ENCODE assay signal across 8 cellular contexts in genomic region chr17:61928101-61928436, GRCh38. TPM values are rescaled to one million over a fixed set of nuclear protein-coding genes. Genes with fewer than 3 reads are reported as not detected.
DNase-seq lines count a peak whose midpoint lies in the region; ATAC-seq, FAIRE-seq and TF ChIP-seq lines count a peak whose summit lies in the region.

No MANE protein-coding gene starts in this region.

- no peak for TF ChIP-seq CTCF in VCaP (conservative IDR thresholded peaks at IDR 0.05)

- no peak for ATAC-seq in GM19035 (IDR thresholded peaks at IDR 0.05; ENCODE audit: unreplicated experiment)

- intact Hi-C loops in activated CD4-positive, alpha-beta T cell treated with anti-CD3 and anti-CD28 coated beads, Interleukin-2, amount 10 ng/mL, durations not matched to agents 24 days and 14 days (cut with micrococcal nuclease) = loop anchor here (1.0 kb wide), 1 partner anchor 65 kb away; the partner anchor contains the start of gene BRIP1

- H3K27ac Mint-ChIP-seq in activated CD4-positive, alpha-beta T cell treated with anti-CD3 and anti-CD28 coated beads, Interleukin-2, amount 10 ng/mL, durations not matched to agents 24 days and 14 days = peak overlapping the region; percentile 97

- no peak for DNase-seq in activated CD4-positive, alpha-beta T cell treated with anti-CD3 and anti-CD28 coated beads, Interleukin-2, amount 10 ng/mL, durations not matched to agents 24 days and 14 days
- DNase-seq in activated CD4-positive, alpha-beta T cell treated with anti-CD3 and anti-CD28 coated beads for 48 hours = no peak
- DNase-seq in T-helper 9 cell (no peak), GM12892 (ENCODE audit: insufficient read length) (no peak)

- FAIRE-seq in GM12892 (lab: Jason Lieb, UNC) = no peak

- TF ChIP-seq POLR2A in GM12892 (IDR thresholded peaks at IDR 0.05; ENCODE audit: low read depth, low read length) = no peak

- peaks cover 18% of the 10 kb centered on the region for H3K4me1 Mint-ChIP-seq in activated CD4-positive, alpha-beta T cell treated with anti-CD3 and anti-CD28 coated beads, Interleukin-2, amount 10 ng/mL, durations not matched to agents 24 days and 14 days

- H3K4me3 ChIP-seq in iPS-11a (ENCODE audit: low read depth, low read length) = peak overlapping the region; percentile 96

- H3K36me3 Mint-ChIP-seq in activated CD4-positive, alpha-beta T cell treated with anti-CD3 and anti-CD28 coated beads, Interleukin-2, amount 10 ng/mL, durations not matched to agents 24 days and 14 days (ENCODE audit: low read depth) = peaks cover 15% of the 10 kb centered on the region

- peaks cover 2% of the 10 kb centered on the region for H3K27me3 Mint-ChIP-seq in activated CD4-positive, alpha-beta T cell treated with anti-CD3 and anti-CD28 coated beads, Interleukin-2, amount 10 ng/mL, durations not matched to agents 24 days and 14 days

- H3K27ac ChIP-seq in VCaP = peak overlapping the region; percentile 89
- peak overlapping the region; percentile 86 for H3K27ac ChIP-seq in temporal lobe (ENCODE audit: low read depth, low read length)

- no peaks in the 10 kb centered on the region for H3K9me3 Mint-ChIP-seq in activated CD4-positive, alpha-beta T cell treated with anti-CD3 and anti-CD28 coated beads, Interleukin-2, amount 10 ng/mL, durations not matched to agents 24 days and 14 days

- H3K4me3 Mint-ChIP-seq in activated CD4-positive, alpha-beta T cell treated with anti-CD3 and anti-CD28 coated beads, Interleukin-2, amount 10 ng/mL, durations not matched to agents 24 days and 14 days = peak overlapping the region; percentile 96

RNA-seq across cellular contexts. Expression of gene INTS2, which starts 0.3 kb away (rescaled TPM):
- total RNA-seq in activated CD4-positive, alpha-beta T cell treated with anti-CD3 and anti-CD28 coated beads, Interleukin-2, amount 10 ng/mL, durations not matched to agents 24 days and 14 days = 29.5 and 29.9 TPM in 2 replicates
- total RNA-seq in temporal lobe = 18.7 TPM
- 13.4 TPM for polyA plus RNA-seq in GM12892 (2012; ENCODE audit: missing spikeins)
